Comparison of ENCODE assay signal across 8 cellular contexts in the genomic region with DNA sequence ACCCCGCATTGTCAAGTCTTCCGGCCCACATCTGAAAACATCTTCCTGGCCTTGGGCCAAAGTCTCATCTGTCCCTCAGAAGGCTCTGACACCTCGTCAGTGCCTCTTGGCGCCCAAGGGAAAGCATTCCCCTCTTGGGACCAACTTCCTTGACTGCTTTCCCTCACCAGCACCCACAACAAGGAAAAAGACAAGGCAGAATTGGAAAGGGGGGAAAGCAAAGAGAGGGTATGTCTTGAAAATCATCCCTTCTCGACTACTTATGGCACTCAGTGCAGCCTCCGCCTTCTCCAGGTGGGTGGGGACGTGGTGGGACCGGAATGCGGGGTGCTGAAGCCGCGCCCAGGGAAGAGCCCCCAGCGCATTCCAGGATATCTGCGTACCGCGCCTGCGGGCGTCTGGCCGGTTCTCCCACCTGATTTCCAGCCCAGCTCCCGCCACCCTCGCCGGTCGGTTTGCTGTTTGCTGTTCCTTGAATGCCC. TPM values are rescaled to one million over a fixed set of nuclear protein-coding genes. Genes with fewer than 3 reads are reported as not detected.
DNase-seq lines count a peak whose midpoint lies in the region; ATAC-seq, FAIRE-seq and TF ChIP-seq lines count a peak whose summit lies in the region.

No MANE protein-coding gene starts in this region.

- ATAC-seq in stimulated activated naive CD8-positive, alpha-beta T cell treated with anti-CD3 and anti-CD28 coated beads, Interleukin-15, amount 100 ng/mL, for 72 hours = no peak
- ATAC-seq in HG03460 (IDR thresholded peaks at IDR 0.05; ENCODE audit: unreplicated experiment) = no peak

- peak overlapping the region; percentile 91 for H3K27ac Mint-ChIP-seq in activated CD4-positive, alpha-beta T cell treated with anti-CD3 and anti-CD28 coated beads, Interleukin-2, amount 10 ng/mL, durations not matched to agents 7 days and 5 days
- H3K27ac Mint-ChIP-seq in stimulated activated naive CD8-positive, alpha-beta T cell treated with anti-CD3 and anti-CD28 coated beads, Interleukin-15, amount 100 ng/mL, for 72 hours = peak overlapping the region; percentile 54 to 77

- dilution Hi-C loops in keratinocyte (cut with MboI; ENCODE audit: extremely low pct_ligation_motif_present, low sequenced_read_pairs) = no loop called here

- H3K27me3 ChIP-seq in MM.1S (replicated peaks; ENCODE audit: insufficient read depth, low read length) = no peaks in the 10 kb centered on the region
- no peaks in the 10 kb centered on the region for H3K27me3 ChIP-seq in keratinocyte (ENCODE audit: control insufficient read depth, extremely low read depth, insufficient read depth, low read length)

- no peaks in the 10 kb centered on the region for H3K9me2 ChIP-seq in MM.1S (replicated peaks; ENCODE audit: insufficient read depth, low read length)

- H3K4me1 Mint-ChIP-seq in activated CD4-positive, alpha-beta T cell treated with anti-CD3 and anti-CD28 coated beads, Interleukin-2, amount 10 ng/mL, durations not matched to agents 7 days and 5 days = peaks cover 69% of the 10 kb centered on the region
- peaks cover 71% of the 10 kb centered on the region for H3K4me1 Mint-ChIP-seq in stimulated activated naive CD8-positive, alpha-beta T cell treated with anti-CD3 and anti-CD28 coated beads, Interleukin-15, amount 100 ng/mL, for 72 hours

- no peaks in the 10 kb centered on the region for H3K9me3 Mint-ChIP-seq in activated CD4-positive, alpha-beta T cell treated with anti-CD3 and anti-CD28 coated beads, Interleukin-2, amount 10 ng/mL, durations not matched to agents 7 days and 5 days
- H3K9me3 Mint-ChIP-seq in stimulated activated naive CD8-positive, alpha-beta T cell treated with anti-CD3 and anti-CD28 coated beads, Interleukin-15, amount 100 ng/mL, for 72 hours = no peaks in the 10 kb centered on the region

- H3K36me3 ChIP-seq in MM.1S (replicated peaks; ENCODE audit: insufficient read depth, low read length) (no peaks in the 10 kb centered on the region), keratinocyte (ENCODE audit: control insufficient read depth in 2 of 2, extremely low read depth in 1 of 2, insufficient read depth in 2 of 2, low read length in 2 of 2) (peaks cover 3 to 22% of the 10 kb centered on the region in 2 experiments)

- DNase-seq in activated CD4-positive, alpha-beta T cell treated with anti-CD3 and anti-CD28 coated beads, Interleukin-2, amount 10 ng/mL, durations not matched to agents 7 days and 5 days = no peak
- DNase-seq in activated CD4-positive, alpha-beta T cell treated with anti-CD3 and anti-CD28 coated beads, Interleukin-2, amount 50 U/mL, for 4 hours = no peak
- DNase-seq in MM.1S = peak; percentile 34
- peak; percentile 71 for DNase-seq in astrocyte of the hippocampus (ENCODE audit: low read depth, low spot score)
- DNase-seq in keratinocyte (ENCODE audit: low read depth, low spot score) = no peak
- DNase-seq in stimulated activated naive CD8-positive, alpha-beta T cell treated with anti-CD3 and anti-CD28 coated beads, Interleukin-15, amount 100 ng/mL, for 72 hours = no peak
- DNase-seq in stimulated activated naive CD4-positive, alpha-beta T cell treated with Interleukin-2 at 50 U/mL for 16 hours (lab: John Stamatoyannopoulos, UW) = no peak

- H3K4me3 ChIP-seq in MM.1S (ENCODE audit: low read length) (peak overlapping the region; percentile 74), keratinocyte (ENCODE audit: control insufficient read depth in 2 of 3, extremely low read depth in 1 of 3, insufficient read depth in 2 of 3, low read depth in 1 of 3, low read length in 3 of 3) (peak overlapping the region; percentile 64 to 96 (median 69))

- H3K36me3 Mint-ChIP-seq in activated CD4-positive, alpha-beta T cell treated with anti-CD3 and anti-CD28 coated beads, Interleukin-2, amount 10 ng/mL, durations not matched to agents 7 days and 5 days (ENCODE audit: low read depth) = peaks cover 19% of the 10 kb centered on the region

- no peaks in the 10 kb centered on the region for H3K27me3 Mint-ChIP-seq in activated CD4-positive, alpha-beta T cell treated with anti-CD3 and anti-CD28 coated beads, Interleukin-2, amount 10 ng/mL, durations not matched to agents 7 days and 5 days
- H3K27me3 Mint-ChIP-seq in stimulated activated naive CD8-positive, alpha-beta T cell treated with anti-CD3 and anti-CD28 coated beads, Interleukin-15, amount 100 ng/mL, for 72 hours = no peaks in the 10 kb centered on the region

- H3K9ac ChIP-seq in MM.1S (ENCODE audit: low read length) (peak overlapping the region; percentile 66), keratinocyte (ENCODE audit: control insufficient read depth, extremely low read depth, insufficient read depth, low read length) (peak overlapping the region; percentile 89)

- H3K9me3 ChIP-seq in MM.1S (replicated peaks; ENCODE audit: insufficient read depth, low read length) (no peaks in the 10 kb centered on the region), keratinocyte (ENCODE audit: control insufficient read depth, low read depth, low read length) (no peaks in the 10 kb centered on the region)

- H3K27ac ChIP-seq in MM.1S (ENCODE audit: low read length) = peak overlapping the region; percentile 20; the same call in 1 of the 2 replicates
- H3K27ac ChIP-seq in keratinocyte (ENCODE audit: control insufficient read depth, insufficient read depth, low read length) = peak overlapping the region; percentile 95

- peaks cover 41% of the 10 kb centered on the region for H3K79me2 ChIP-seq in MM.1S (ENCODE audit: low read length)
- peaks cover 23% of the 10 kb centered on the region for H3K79me2 ChIP-seq in keratinocyte (ENCODE audit: control insufficient read depth, insufficient read depth, low read length)

- H3K4me2 ChIP-seq in MM.1S (ENCODE audit: low read depth, low read length) = peak overlapping the region; percentile 92
- H3K4me2 ChIP-seq in keratinocyte (ENCODE audit: control insufficient read depth, extremely low read depth, insufficient read depth, low read depth, low read length) = peak overlapping the region; percentile 94

- H3K9me1 ChIP-seq in keratinocyte (ENCODE audit: control insufficient read depth, extremely low read depth, insufficient read depth, low read length) = no peaks in the 10 kb centered on the region

- peaks cover 26% of the 10 kb centered on the region for H3F3A ChIP-seq in MM.1S (ENCODE audit: insufficient read depth, low read length)

- POLR2A ChIA-PET in activated CD4-positive, alpha-beta T cell treated with anti-CD3 and anti-CD28 coated beads, Interleukin-2, amount 10 ng/mL, durations not matched to agents 7 days and 5 days (lab: Charles Lee) = interaction anchor here (2.1 kb wide), 1 partner anchor 18 kb away, joined by 6 read pairs; no protein-coding TSS in a partner anchor

- no peaks in the 10 kb centered on the region for H4K20me1 ChIP-seq in MM.1S (ENCODE audit: insufficient read depth, low read length)
- no peaks in the 10 kb centered on the region for H4K20me1 ChIP-seq in keratinocyte (ENCODE audit: control insufficient read depth, extremely low read depth, insufficient read depth, low read length)

- TF ChIP-seq CTCF in MM.1S (IDR thresholded peaks at IDR 0.05; ENCODE audit: low read length) = no peak
- TF ChIP-seq CTCF in keratinocyte (optimal IDR thresholded peaks at IDR 0.05 in 1 of 3, IDR thresholded peaks at IDR 0.05 in 1 of 3, conservative IDR thresholded peaks at IDR 0.05 in 1 of 3; ENCODE audit: extremely low read depth in 1 of 3, insufficient read depth in 2 of 3, low read length in 3 of 3) = no peak

- FAIRE-seq in keratinocyte (lab: Jason Lieb, UNC) = peak; percentile 48

- H3K4me1 ChIP-seq in MM.1S (ENCODE audit: low read length) = peaks cover 29% of the 10 kb centered on the region
- H3K4me1 ChIP-seq in keratinocyte (ENCODE audit: control insufficient read depth, extremely low read depth, insufficient read depth, low read length) = peaks cover 44% of the 10 kb centered on the region

- CTCF ChIA-PET in activated CD4-positive, alpha-beta T cell treated with anti-CD3 and anti-CD28 coated beads, Interleukin-2, amount 10 ng/mL, durations not matched to agents 7 days and 5 days (lab: Charles Lee) = interaction anchor here (1.2 to 2.2 kb wide), 5 partner anchors 10 to 24 kb away, joined by 4 to 13 read pairs (median 7); a partner anchor contains a TSS

- peak overlapping the region; percentile 81 for H3K4me3 Mint-ChIP-seq in activated CD4-positive, alpha-beta T cell treated with anti-CD3 and anti-CD28 coated beads, Interleukin-2, amount 10 ng/mL, durations not matched to agents 7 days and 5 days
- H3K4me3 Mint-ChIP-seq in stimulated activated naive CD8-positive, alpha-beta T cell treated with anti-CD3 and anti-CD28 coated beads, Interleukin-15, amount 100 ng/mL, for 72 hours = peak overlapping the region; percentile 81 to 88

- peak overlapping the region; percentile 77 for H2AFZ ChIP-seq in MM.1S (ENCODE audit: low read length)
- H2AFZ ChIP-seq in keratinocyte (ENCODE audit: control insufficient read depth, low read length) = peak overlapping the region; percentile 73

RNA-seq across cellular contexts. Expression of a gene that starts 0.6 kb away (rescaled TPM):
- total RNA-seq in activated CD4-positive, alpha-beta T cell treated with anti-CD3 and anti-CD28 coated beads, Interleukin-2, amount 10 ng/mL, durations not matched to agents 7 days and 5 days = 10 to 100 TPM; 33.5 to 36.4 TPM
- 68.4 to 83.6 TPM (median 68.5 TPM) in 3 replicates for polyA plus RNA-seq in keratinocyte
- 10.7 TPM for polyA plus RNA-seq in keratinocyte (2011; ENCODE audit: low read depth)
- polyA plus RNA-seq in keratinocyte (2011; cell fraction: cytosol; rRNA removed) = 60.7 and 69.5 TPM in 2 replicates
- polyA plus RNA-seq in keratinocyte (2011; cell fraction: nucleus; rRNA removed) = 78.5 and 94.4 TPM in 2 replicates
- polyA plus RNA-seq in keratinocyte (2012; ENCODE audit: low replicate concordance) = 50.0 and 85.3 TPM in 2 replicates
- 78.3 to 81.8 TPM (median 78.9 TPM) in 3 replicates for polyA minus RNA-seq in keratinocyte
- polyA minus RNA-seq in keratinocyte (2011; cell fraction: cytosol; rRNA and poly(A)+ RNA removed) = 80.0 TPM
- 40.9 and 53.5 TPM in 2 replicates for polyA minus RNA-seq in keratinocyte (2011; cell fraction: nucleus; rRNA and poly(A)+ RNA removed)

RNA-seq across cellular contexts. Expression of a gene that starts 3.8 kb away (rescaled TPM):
- 1 to 10 TPM; 6.9 to 7.9 TPM for total RNA-seq in activated CD4-positive, alpha-beta T cell treated with anti-CD3 and anti-CD28 coated beads, Interleukin-2, amount 10 ng/mL, durations not matched to agents 7 days and 5 days
- 6.0 to 6.3 TPM (median 6.2 TPM) in 3 replicates for polyA plus RNA-seq in keratinocyte
- 0.94 TPM for polyA plus RNA-seq in keratinocyte (2011; ENCODE audit: low read depth)
- polyA plus RNA-seq in keratinocyte (2011; cell fraction: cytosol; rRNA removed) = 4.0 and 4.2 TPM in 2 replicates
- polyA plus RNA-seq in keratinocyte (2011; cell fraction: nucleus; rRNA removed) = 8.2 and 12.0 TPM in 2 replicates
- 4.9 and 5.7 TPM in 2 replicates for polyA plus RNA-seq in keratinocyte (2012; ENCODE audit: low replicate concordance)
- 5.4 to 8.3 TPM (median 7.0 TPM) in 3 replicates for polyA minus RNA-seq in keratinocyte
- polyA minus RNA-seq in keratinocyte (2011; cell fraction: cytosol; rRNA and poly(A)+ RNA removed) = 4.0 TPM
- 2.5 and 3.1 TPM in 2 replicates for polyA minus RNA-seq in keratinocyte (2011; cell fraction: nucleus; rRNA and poly(A)+ RNA removed)

RNA-seq across cellular contexts. Expression of a gene that starts 5.5 kb away (rescaled TPM):
- total RNA-seq in activated CD4-positive, alpha-beta T cell treated with anti-CD3 and anti-CD28 coated beads, Interleukin-2, amount 10 ng/mL, durations not matched to agents 7 days and 5 days = 100 to 1,000 TPM in 1 of 2 experiments, 10 to 100 TPM in 1; 80.7 to 107 TPM
- 14.0 to 20.4 TPM (median 15.9 TPM) in 3 replicates for polyA plus RNA-seq in keratinocyte
- 5.4 TPM for polyA plus RNA-seq in keratinocyte (2011; ENCODE audit: low read depth)
- 13.2 and 16.0 TPM in 2 replicates for polyA plus RNA-seq in keratinocyte (2011; cell fraction: cytosol; rRNA removed)
- 40.6 and 55.5 TPM in 2 replicates for polyA plus RNA-seq in keratinocyte (2011; cell fraction: nucleus; rRNA removed)
- 19.5 and 24.4 TPM in 2 replicates for polyA plus RNA-seq in keratinocyte (2012; ENCODE audit: low replicate concordance)
- polyA minus RNA-seq in keratinocyte = 21.3 to 118 TPM (median 23.3 TPM) in 3 replicates
- polyA minus RNA-seq in keratinocyte (2011; cell fraction: cytosol; rRNA and poly(A)+ RNA removed) = 31.1 TPM
- 25.3 and 37.2 TPM in 2 replicates for polyA minus RNA-seq in keratinocyte (2011; cell fraction: nucleus; rRNA and poly(A)+ RNA removed)

RNA-seq across cellular contexts. Expression of a gene that starts 13.6 kb away (rescaled TPM):
- total RNA-seq in activated CD4-positive, alpha-beta T cell treated with anti-CD3 and anti-CD28 coated beads, Interleukin-2, amount 10 ng/mL, durations not matched to agents 7 days and 5 days = 100 to 1,000 TPM; 111 to 124 TPM
- polyA plus RNA-seq in keratinocyte = 71.7 to 86.8 TPM (median 83.4 TPM) in 3 replicates
- polyA plus RNA-seq in keratinocyte (2011; ENCODE audit: low read depth) = 52.8 TPM
- polyA plus RNA-seq in keratinocyte (2011; cell fraction: cytosol; rRNA removed) = 98.1 and 102 TPM in 2 replicates
- 35.9 and 40.4 TPM in 2 replicates for polyA plus RNA-seq in keratinocyte (2011; cell fraction: nucleus; rRNA removed)
- polyA plus RNA-seq in keratinocyte (2012; ENCODE audit: low replicate concordance) = 65.4 and 103 TPM in 2 replicates
- polyA minus RNA-seq in keratinocyte = 20.1 to 29.2 TPM (median 27.0 TPM) in 3 replicates
- polyA minus RNA-seq in keratinocyte (2011; cell fraction: cytosol; rRNA and poly(A)+ RNA removed) = 36.1 TPM
- polyA minus RNA-seq in keratinocyte (2011; cell fraction: nucleus; rRNA and poly(A)+ RNA removed) = 8.3 and 8.6 TPM in 2 replicates

RNA-seq across cellular contexts. Expression of a gene that starts 17.4 kb away (rescaled TPM):
- 100 to 1,000 TPM; 165 to 180 TPM for total RNA-seq in activated CD4-positive, alpha-beta T cell treated with anti-CD3 and anti-CD28 coated beads, Interleukin-2, amount 10 ng/mL, durations not matched to agents 7 days and 5 days
- polyA plus RNA-seq in keratinocyte = 7.9 to 16.3 TPM (median 8.0 TPM) in 3 replicates
- 3.7 TPM for polyA plus RNA-seq in keratinocyte (2011; ENCODE audit: low read depth)
- 5.0 and 5.3 TPM in 2 replicates for polyA plus RNA-seq in keratinocyte (2011; cell fraction: cytosol; rRNA removed)
- 52.9 and 60.7 TPM in 2 replicates for polyA plus RNA-seq in keratinocyte (2011; cell fraction: nucleus; rRNA removed)
- 12.8 and 13.3 TPM in 2 replicates for polyA plus RNA-seq in keratinocyte (2012; ENCODE audit: low replicate concordance)
- polyA minus RNA-seq in keratinocyte = 15.5 to 26.8 TPM (median 18.7 TPM) in 3 replicates
- polyA minus RNA-seq in keratinocyte (2011; cell fraction: cytosol; rRNA and poly(A)+ RNA removed) = 10.0 TPM
- polyA minus RNA-seq in keratinocyte (2011; cell fraction: nucleus; rRNA and poly(A)+ RNA removed) = 22.3 and 26.9 TPM in 2 replicates

Comparison
In these comparisons a context has a peak if more than half of its experiments do, and no peak if none do; other contexts are left out.
1. DNase-seq: peak in MM.1S (single experiment) and astrocyte of the hippocampus (single experiment); none in activated CD4-positive, alpha-beta T cell treated with anti-CD3 and anti-CD28 coated beads, Interleukin-2, amount 10 ng/mL, durations not matched to agents 7 days and 5 days (single experiment), activated CD4-positive, alpha-beta T cell treated with anti-CD3 and anti-CD28 coated beads, Interleukin-2, amount 50 U/mL, for 4 hours (0 of 2), keratinocyte (single experiment), stimulated activated naive CD8-positive, alpha-beta T cell treated with anti-CD3 and anti-CD28 coated beads, Interleukin-15, amount 100 ng/mL, for 72 hours (0 of 2) and stimulated activated naive CD4-positive, alpha-beta T cell treated with Interleukin-2 at 50 U/mL for 16 hours (single experiment).